In the genomic region with DNA sequence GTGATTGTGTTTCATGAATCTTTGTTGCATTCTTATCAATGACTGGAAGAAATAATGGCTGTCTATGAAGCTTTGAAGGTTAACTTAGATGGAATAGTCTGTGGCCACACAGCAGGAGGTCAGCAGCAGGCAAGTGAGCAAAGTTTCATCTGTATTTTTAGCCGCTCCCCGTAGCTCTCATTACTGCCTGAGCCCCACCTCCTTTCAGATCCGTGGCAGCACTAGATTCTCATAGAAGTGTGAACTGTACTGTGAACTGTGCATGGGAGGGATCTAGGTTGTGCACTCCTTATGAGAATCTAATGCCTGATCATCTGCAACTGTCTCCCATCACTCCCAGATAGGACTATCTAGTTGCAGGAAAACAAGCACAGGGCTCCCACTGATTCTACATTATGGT, we compare ENCODE assay signal across 28 cellular contexts.
"Had no signal": no experiment of that assay in that cellular context is flagged by ENCODE, and none has a peak within 500 bp of the region (broad histone marks: within the 10 kb centered on the region; RNA-seq: fewer than 3 reads in every experiment).

No MANE protein-coding gene starts in this region.

- H3K36me3 ChIP-seq: ascending aorta, breast epithelium, cardiac muscle cell had no signal

- DNase-seq: activated CD4-positive, alpha-beta memory T cell treated with anti-CD3 and anti-CD28 coated beads for 36 hours; activated CD4-positive, alpha-beta T cell treated with anti-CD3 and anti-CD28 coated beads for 36 hours; activated CD4-positive, alpha-beta T cell treated with anti-CD3 and anti-CD28 coated beads, Interleukin-2, amount 10 ng/mL, durations not matched to agents 24 days and 14 days; activated CD4-positive, CD25-positive, alpha-beta regulatory T cell; activated CD4-positive, CD25-positive, alpha-beta regulatory T cell treated with anti-CD3 and anti-CD28 coated beads, Interleukin-2, amount 50 U/mL, for 72 hours; activated CD8-positive, alpha-beta memory T cell treated with anti-CD3 and anti-CD28 coated beads, Interleukin-2, amount 10 ng/mL, durations not matched to agents 7 days and 5 days; activated CD8-positive, alpha-beta memory T cell treated with anti-CD3 and anti-CD28 coated beads, Interleukin-2, amount 50 U/mL, for 4 hours; activated CD8-positive, alpha-beta T cell treated with anti-CD3 and anti-CD28 coated beads, Interleukin-2, amount 10 ng/mL, durations not matched to agents 7 days and 5 days; activated gamma-delta T cell; activated naive CD4-positive, alpha-beta T cell; activated naive CD4-positive, alpha-beta T cell treated with anti-CD3 and anti-CD28 coated beads, Interleukin-2, amount 10 ng/mL, durations not matched to agents 7 days and 5 days; activated naive CD8-positive, alpha-beta T cell treated with anti-CD3 and anti-CD28 coated beads, Interleukin-2, amount 10 ng/mL, durations not matched to agents 7 days and 5 days; activated T-cell treated with anti-CD3 and anti-CD28 coated beads, Interleukin-2, amount 50 U/mL, for 24 hours; activated T-cell treated with anti-CD3 and anti-CD28 coated beads, Interleukin-2, amount 50 U/mL, for 72 hours; central memory CD4-positive, alpha-beta T cell; cerebellar nuclear complex; dorsolateral prefrontal cortex; effector memory CD4-positive, alpha-beta T cell; endodermal cell; foreskin fibroblast; glutamatergic neuron; T-helper 2 cell had no signal

- H3K4me1 ChIP-seq: ascending aorta, breast epithelium had no signal

- H3K27ac ChIP-seq: ascending aorta, breast epithelium, cardiac muscle cell, coronary artery, dorsolateral prefrontal cortex had no signal

- H3K27me3 ChIP-seq: ascending aorta, breast epithelium, cardiac muscle cell, dorsolateral prefrontal cortex had no signal

- H3K4me3 ChIP-seq: ascending aorta, breast epithelium, cardiac muscle cell, coronary artery, dorsolateral prefrontal cortex had no signal

- H3K9me3 ChIP-seq: ascending aorta, breast epithelium had no signal

- ATAC-seq: activated CD4-positive, alpha-beta T cell treated with anti-CD3 and anti-CD28 coated beads for 36 hours; activated CD8-positive, alpha-beta memory T cell treated with anti-CD3 and anti-CD28 coated beads, Interleukin-2, amount 10 ng/mL, durations not matched to agents 7 days and 5 days; activated CD8-positive, alpha-beta T cell treated with anti-CD3 and anti-CD28 coated beads, Interleukin-2, amount 10 ng/mL, durations not matched to agents 7 days and 5 days; activated naive CD4-positive, alpha-beta T cell treated with anti-CD3 and anti-CD28 coated beads, Interleukin-2, amount 50 U/mL, for 72 hours; activated T-cell treated with anti-CD3 and anti-CD28 coated beads, Interleukin-2, amount 50 U/mL, for 72 hours; esophagus mucosa had no signal
